In genomic region chr2:118464546-118464945, GRCh38 we compare ENCODE assay signal across 11 cellular contexts.
DNase-seq lines count a peak whose midpoint lies in the region; ATAC-seq lines count a peak whose summit lies in the region.
"Had no signal": no experiment of that assay in that cellular context is flagged by ENCODE, and none has a peak within 500 bp of the region (broad histone marks: within the 10 kb centered on the region; RNA-seq: fewer than 3 reads in every experiment).

No MANE protein-coding gene starts in this region.

- no peaks in the 10 kb centered on the region for H3K9me3 Mint-ChIP-seq in stimulated activated effector memory CD8-positive, alpha-beta T cell treated with anti-CD3 and anti-CD28 coated beads, Interleukin-12 subunit alpha, Interleukin-12 subunit beta, amount 100 ng/mL, for 72 hours
- H3K9me3 Mint-ChIP-seq: CD8-positive, alpha-beta T cell had no signal

- H3K4me1 Mint-ChIP-seq in stimulated activated effector memory CD8-positive, alpha-beta T cell treated with anti-CD3 and anti-CD28 coated beads, Interleukin-12 subunit alpha, Interleukin-12 subunit beta, amount 100 ng/mL, for 72 hours, result no peaks in the 10 kb centered on the region
- H3K4me1 Mint-ChIP-seq: B cell had no signal

- no peak overlapping the region for H3K4me3 Mint-ChIP-seq in stimulated activated effector memory CD8-positive, alpha-beta T cell treated with anti-CD3 and anti-CD28 coated beads, Interleukin-12 subunit alpha, Interleukin-12 subunit beta, amount 100 ng/mL, for 72 hours
- H3K4me3 Mint-ChIP-seq: B cell; CD8-positive, alpha-beta T cell had no signal

- H3K27ac Mint-ChIP-seq in stimulated activated effector memory CD8-positive, alpha-beta T cell treated with anti-CD3 and anti-CD28 coated beads, Interleukin-12 subunit alpha, Interleukin-12 subunit beta, amount 100 ng/mL, for 72 hours, result no peak overlapping the region
- H3K27ac Mint-ChIP-seq: B cell; CD8-positive, alpha-beta T cell had no signal

- peak; percentile 33 for ATAC-seq in esophagus mucosa
- ATAC-seq in left lobe of liver, result peak; percentile 72
- ATAC-seq in stimulated activated effector memory CD8-positive, alpha-beta T cell treated with anti-CD3 and anti-CD28 coated beads, Interleukin-12 subunit alpha, Interleukin-12 subunit beta, amount 100 ng/mL, for 72 hours, result peak; percentile 31
- ATAC-seq in HG03045 (IDR thresholded peaks at IDR 0.05; ENCODE audit: unreplicated experiment), result no peak
- ATAC-seq: CD8-positive, alpha-beta T cell had no signal

- no peaks in the 10 kb centered on the region for H3K36me3 Mint-ChIP-seq in stimulated activated effector memory CD8-positive, alpha-beta T cell treated with anti-CD3 and anti-CD28 coated beads, Interleukin-12 subunit alpha, Interleukin-12 subunit beta, amount 100 ng/mL, for 72 hours
- H3K36me3 Mint-ChIP-seq: CD8-positive, alpha-beta T cell had no signal

- DNase-seq in left lobe of liver (ENCODE audit: low spot score), result no peak
- no peak for DNase-seq in stimulated activated effector memory CD8-positive, alpha-beta T cell treated with anti-CD3 and anti-CD28 coated beads, Interleukin-12 subunit alpha, Interleukin-12 subunit beta, amount 100 ng/mL, for 72 hours (ENCODE audit: low spot score in 2 of 2)
- no peak for DNase-seq in kidney tubule cell (ENCODE audit: low spot score)
- DNase-seq in DMS79 treated with DMSO at 0.1 percent for 48 hours (lab: John Stamatoyannopoulos, UW), result no peak
- DNase-seq: Calu3; CD8-positive, alpha-beta T cell; HCEC 1CT; IMR-90 had no signal
